ENCODE assay signal across 9 cellular contexts in the genomic region with DNA sequence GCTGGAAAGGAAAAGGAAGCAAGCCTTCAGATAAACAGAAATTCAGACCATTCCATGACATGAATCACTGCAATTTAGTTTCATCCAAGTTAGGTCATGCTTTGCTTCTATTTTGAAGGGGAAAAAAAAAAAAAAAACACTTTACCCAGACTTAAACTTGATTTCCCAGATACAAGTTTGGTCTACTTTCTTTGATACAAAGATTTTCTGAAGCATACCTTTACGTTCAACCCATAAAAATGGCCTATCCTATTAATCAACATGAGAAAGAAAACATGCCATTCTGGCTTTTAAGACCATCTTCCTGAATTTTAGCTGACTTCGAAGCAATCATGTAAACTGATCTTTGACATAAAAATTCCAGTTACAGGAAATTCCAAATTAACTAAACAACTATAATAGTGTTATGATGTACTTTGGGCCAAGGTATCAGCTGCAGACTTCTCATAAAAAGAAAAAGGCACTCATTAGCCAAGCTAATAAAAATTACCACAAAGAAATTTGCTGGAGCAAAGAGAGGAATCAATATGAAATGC. TPM values are rescaled to one million over a fixed set of nuclear protein-coding genes. Genes with fewer than 3 reads are reported as not detected.
A peak's percentile ranks its signal among the peaks of the same experiment; 100 is the strongest.
DNase-seq lines count a peak whose midpoint lies in the region; ATAC-seq and TF ChIP-seq lines count a peak whose summit lies in the region.
"Had no signal": no experiment of that assay in that cellular context is flagged by ENCODE, and none has a peak within 500 bp of the region (broad histone marks: within the 10 kb centered on the region; RNA-seq: fewer than 3 reads in every experiment).

No MANE protein-coding gene starts in this region.

- ATAC-seq in lung (ENCODE audit: insufficient read depth, low FRiP score) (peak; percentile 27), GM18517 (IDR thresholded peaks at IDR 0.05; ENCODE audit: unreplicated experiment) (no peak), GM21526 (IDR thresholded peaks at IDR 0.05; ENCODE audit: low FRiP score, unreplicated experiment) (no peak)

- dilution Hi-C loops in mammary epithelial cell (cut with HindIII; ENCODE audit: low sequenced_read_pairs): no loop called here

- H3K4me1 Mint-ChIP-seq in type B pancreatic cell (ENCODE audit: unreplicated experiment): peaks cover 20% of the 10 kb centered on the region

- H3K4me3 ChIP-seq in mammary epithelial cell (replicated peaks in 1 of 3; ENCODE audit: insufficient read depth in 1 of 3, low read depth in 2 of 3, low read length in 3 of 3) (peak overlapping the region; percentile 10 to 29 (median 21)), lung (no peak overlapping the region)

- H3K27ac Mint-ChIP-seq in type B pancreatic cell: peak overlapping the region; percentile 73

- H3K36me3 Mint-ChIP-seq in type B pancreatic cell: no peaks in the 10 kb centered on the region

- H3K9ac ChIP-seq in mammary epithelial cell (ENCODE audit: insufficient read depth, low read length): peak overlapping the region; percentile 85

- H2AFZ ChIP-seq in mammary epithelial cell (ENCODE audit: low read depth, low read length): no peak overlapping the region

- no peaks in the 10 kb centered on the region for H3K27me3 Mint-ChIP-seq in type B pancreatic cell

- in situ Hi-C loops in mammary epithelial cell (cut with MboI; ENCODE audit: low sequenced_read_pairs in 2 of 2): loop anchor here in 1 of 2 donors (10.0 kb wide), 1 partner anchor 74 kb away; no protein-coding TSS in a partner anchor

- no peaks in the 10 kb centered on the region for H4K20me1 ChIP-seq in mammary epithelial cell (ENCODE audit: insufficient read depth, low read length)

- H3K36me3 ChIP-seq in mammary epithelial cell (ENCODE audit: insufficient read depth, low read length) (no peaks in the 10 kb centered on the region), lung (ENCODE audit: control insufficient read depth in 2 of 2, insufficient read depth in 2 of 2, low read length in 2 of 2) (no peaks in the 10 kb centered on the region)

- H3K27me3 ChIP-seq in mammary epithelial cell (ENCODE audit: insufficient read depth, low read length) (no peaks in the 10 kb centered on the region), lung (ENCODE audit: control insufficient read depth, insufficient read depth) (no peaks in the 10 kb centered on the region)

- peak overlapping the region; percentile 40 for H3K4me3 Mint-ChIP-seq in type B pancreatic cell

- H3K79me2 ChIP-seq in mammary epithelial cell (ENCODE audit: insufficient read depth, low read length): peaks cover 81% of the 10 kb centered on the region

- peaks cover 39% of the 10 kb centered on the region for H3K4me1 ChIP-seq in mammary epithelial cell (ENCODE audit: insufficient read depth, low read length)
- H3K4me1 ChIP-seq in lung (ENCODE audit: control insufficient read depth in 2 of 2, insufficient read depth in 2 of 2, low read length in 2 of 2): peaks cover 0 to 5% of the 10 kb centered on the region in 2 donors

- peak overlapping the region; percentile 99 for H3K27ac ChIP-seq in mammary epithelial cell (ENCODE audit: insufficient read depth, low read depth, low read length)
- H3K27ac ChIP-seq in lung (ENCODE audit: low read depth in 1 of 2, low read length in 1 of 2): peak overlapping the region in 1 of 2 donors; percentile 46

- CTCF ChIA-PET in mammary epithelial cell (lab: Charles Lee; ENCODE audit: low non-redundant PET): no interaction called here

- H3K4me2 ChIP-seq in mammary epithelial cell (ENCODE audit: insufficient read depth, low read depth, low read length): peak overlapping the region; percentile 76

- BruUV-seq in mammary epithelial cell (replicated peaks; lab: Mats Ljungman, UMichigan): TSS peak; percentile 61

- DNase-seq in HT1080 (ENCODE audit: low read depth) (peak; percentile 70), mammary epithelial cell (peak; percentile 75), lung (ENCODE audit: low spot score) (no peak), type B pancreatic cell (ENCODE audit: extremely low spot score, unreplicated experiment) (no peak)
- no peak for DNase-seq in stimulated activated CD4-positive, alpha-beta T cell treated with anti-CD3 and anti-CD28 coated beads, Interleukin-4, amount 100 ng/mL, for 4 hours
- DNase-seq: NCI-H510A treated with DMSO at 0.1 percent for 48 hours; stimulated activated CD4-positive, alpha-beta T cell treated with anti-CD3 and anti-CD28 coated beads, Interleukin-4, amount 100 ng/mL, for 24 hours had no signal

- H3K9me3 Mint-ChIP-seq in type B pancreatic cell: no peaks in the 10 kb centered on the region

- intact Hi-C loops in mammary epithelial cell (cut with micrococcal nuclease): no loop called here

- H3K9me3 ChIP-seq in mammary epithelial cell (replicated peaks; ENCODE audit: insufficient read depth, low read length) (no peaks in the 10 kb centered on the region), lung (ENCODE audit: control insufficient read depth in 2 of 2, insufficient read depth in 1 of 2, low read length in 1 of 2) (no peaks in the 10 kb centered on the region)

- TF ChIP-seq CTCF in mammary epithelial cell (conservative IDR thresholded peaks at IDR 0.05 in 1 of 2, IDR thresholded peaks at IDR 0.05 in 1 of 2; ENCODE audit: extremely low read depth in 1 of 2, insufficient read depth in 1 of 2, low read depth in 1 of 2, low read length in 2 of 2): no peak
- TF ChIP-seq CTCF in lung (IDR thresholded peaks at IDR 0.05; ENCODE audit: control extremely low read depth, extremely low read depth): no peak
- TF ChIP-seq CTCF in type B pancreatic cell (conservative IDR thresholded peaks at IDR 0.05): no peak

- WGBS in mammary epithelial cell (ENCODE audit: low coverage, missing lambda C conversion rate): 0% methylated on average over 2 of the region's 2 CpGs
- 62 to 82% methylated on average over 2 of the region's 2 CpGs for WGBS in lung, 2 donors

RNA-seq across cellular contexts. Expression of a gene that starts 12.6 kb away (rescaled TPM):
- 20.2 and 28.1 TPM in 2 replicates for total RNA-seq in HT1080 (2014; rRNA removed; shearing (Covaris generic))
- polyA plus RNA-seq in HT1080 (2015; cell fraction: cytosol; rRNA removed): 17.1 and 19.6 TPM in 2 replicates
- 21.6 and 23.3 TPM in 2 replicates for polyA plus RNA-seq in HT1080 (2015; cell fraction: nucleus; rRNA removed)
- total RNA-seq in mammary epithelial cell: 10 to 100 TPM; 68.1 to 68.7 TPM
- 44.4 TPM for polyA plus RNA-seq in mammary epithelial cell
- polyA minus RNA-seq in mammary epithelial cell: 84.2 TPM
- total RNA-seq in lung: 10 to 100 TPM; 21.1 to 33.0 TPM
- polyA plus RNA-seq in lung: 1 to 10 TPM; 3.9 to 5.1 TPM
- 24.4 and 43.6 TPM in 2 replicates for total RNA-seq in type B pancreatic cell (ENCODE audit: low replicate concordance)

RNA-seq across cellular contexts. Expression of a gene that starts 13.1 kb away (rescaled TPM):
- 0.08 and 0.10 TPM in 2 replicates for total RNA-seq in HT1080 (2014; rRNA removed; shearing (Covaris generic))
- polyA plus RNA-seq in HT1080 (2015; cell fraction: cytosol; rRNA removed): 0.13 and 0.15 TPM in 2 replicates
- polyA plus RNA-seq in HT1080 (2015; cell fraction: nucleus; rRNA removed): 0.06 and 0.11 TPM in 2 replicates
- total RNA-seq in mammary epithelial cell (1 to 10 TPM; 3.4 to 4.0 TPM), lung (1 to 10 TPM; 2.4 to 2.6 TPM), type B pancreatic cell (ENCODE audit: low replicate concordance) (2.8 and 7.1 TPM in 2 replicates)
- polyA plus RNA-seq in mammary epithelial cell (4.4 TPM), lung (under 1 TPM; 0.35 to 0.53 TPM)
- polyA minus RNA-seq in mammary epithelial cell: 15.0 TPM

Comparison
In these comparisons a context has a peak if more than half of its experiments do, and no peak if none do; other contexts are left out.
1. DNase-seq: peak in HT1080 (single experiment) and mammary epithelial cell (single experiment); none in lung (single experiment), type B pancreatic cell (single experiment) and stimulated activated CD4-positive, alpha-beta T cell treated with anti-CD3 and anti-CD28 coated beads, Interleukin-4, amount 100 ng/mL, for 4 hours (0 of 2).